Comparison of ENCODE assay signal across 8 cellular contexts in the genomic region with DNA sequence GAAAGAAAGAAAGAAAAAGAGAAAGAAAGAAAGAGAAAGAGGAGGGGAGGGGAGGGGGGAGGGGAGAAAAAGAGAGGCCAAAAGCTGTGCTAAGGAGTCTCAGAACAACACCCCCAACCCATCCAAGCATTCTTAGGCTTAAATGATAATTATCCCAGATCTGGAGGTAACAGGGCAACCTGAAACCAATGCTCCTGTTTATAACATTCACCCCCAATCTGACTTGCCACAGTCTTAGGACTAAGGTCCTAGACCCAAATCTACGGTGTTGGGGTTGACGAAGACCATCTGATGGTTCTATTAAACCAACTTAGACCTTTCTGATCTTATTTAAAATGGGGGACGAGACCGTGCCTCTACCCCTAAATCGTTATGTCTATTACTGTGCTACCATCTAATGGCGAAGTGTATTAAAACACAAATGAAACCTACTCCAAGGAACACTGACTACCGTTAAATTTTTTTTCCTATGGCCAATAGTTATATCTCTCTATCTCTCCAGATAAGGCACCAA.
DNase-seq lines count a peak whose midpoint lies in the region; ATAC-seq and TF ChIP-seq lines count a peak whose summit lies in the region.

No MANE protein-coding gene starts in this region.

- H3K4me3 Mint-ChIP-seq in progenitor cell of endocrine pancreas (ENCODE audit: low read depth): no peak overlapping the region

- TF ChIP-seq CTCF in foreskin fibroblast (IDR thresholded peaks at IDR 0.05; ENCODE audit: low read depth, low read length) (peak; percentile 38), progenitor cell of endocrine pancreas (IDR thresholded peaks at IDR 0.05; ENCODE audit: unreplicated experiment) (peak; percentile 38)

- no peak for ATAC-seq in HG03025 (IDR thresholded peaks at IDR 0.05; ENCODE audit: low FRiP score, unreplicated experiment)

- H3K4me1 Mint-ChIP-seq in progenitor cell of endocrine pancreas (ENCODE audit: low read depth): no peaks in the 10 kb centered on the region

- DNase-seq in DMS 273 treated with DMSO at 0.1 percent for 48 hours (lab: John Stamatoyannopoulos, UW): peak; percentile 37
- DNase-seq in Kasumi-1 (lab: John Stamatoyannopoulos, UW): peak; percentile 70 to 75
- DNase-seq in SK-N-MC (ENCODE audit: low read depth, low spot score): peak; percentile 51
- peak; percentile 37 to 77 for DNase-seq in foreskin fibroblast
- no peak for DNase-seq in progenitor cell of endocrine pancreas (ENCODE audit: low spot score, unreplicated experiment)
- no peak for DNase-seq in NCI-H1048 (lab: John Stamatoyannopoulos, UW)
- DNase-seq in UCSD-AML1 (lab: John Stamatoyannopoulos, UW; ENCODE audit: unreplicated experiment): no peak

- H3K9ac ChIP-seq in SK-N-MC (ENCODE audit: insufficient read length): no peak overlapping the region

- no peaks in the 10 kb centered on the region for H3K36me3 Mint-ChIP-seq in progenitor cell of endocrine pancreas (ENCODE audit: insufficient read depth)

- H3K4me3 ChIP-seq in SK-N-MC: peak overlapping the region; percentile 70
- peak overlapping the region; percentile 42 to 60 for H3K4me3 ChIP-seq in foreskin fibroblast (ENCODE audit: low read depth in 1 of 2, low read length in 2 of 2)

- H3K27ac ChIP-seq in SK-N-MC: no peak overlapping the region

- no peak overlapping the region for H3K27ac Mint-ChIP-seq in progenitor cell of endocrine pancreas

- H3K9me3 ChIP-seq in SK-N-MC (ENCODE audit: low read depth, low read length): no peaks in the 10 kb centered on the region

- peaks cover 34% of the 10 kb centered on the region for H3K27me3 Mint-ChIP-seq in progenitor cell of endocrine pancreas

- no peaks in the 10 kb centered on the region for H3K9me3 Mint-ChIP-seq in progenitor cell of endocrine pancreas (ENCODE audit: low read depth)

- H3K36me3 ChIP-seq in SK-N-MC (ENCODE audit: insufficient read depth, low read length): no peaks in the 10 kb centered on the region

Comparison
In these comparisons a context has a peak if more than half of its experiments do, and no peak if none do; other contexts are left out.
1. DNase-seq: peak in DMS 273 treated with DMSO at 0.1 percent for 48 hours (single experiment), Kasumi-1 (2 of 2), SK-N-MC (single experiment) and foreskin fibroblast (2 of 2); none in progenitor cell of endocrine pancreas (single experiment), NCI-H1048 (single experiment) and UCSD-AML1 (single experiment).